ENCODE assay signal across 13 cellular contexts in genomic region chr3:188772886-188773285, GRCh38.
DNase-seq lines count a peak whose midpoint lies in the region; ATAC-seq and TF ChIP-seq lines count a peak whose summit lies in the region.
"Had no signal": no experiment of that assay in that cellular context is flagged by ENCODE, and none has a peak within 500 bp of the region (broad histone marks: within the 10 kb centered on the region; RNA-seq: fewer than 3 reads in every experiment).

No MANE protein-coding gene starts in this region.

- H3K4me3 ChIP-seq in mucosa of descending colon (no peak overlapping the region), WERI-Rb-1 (ENCODE audit: low read depth, low read length) (no peak overlapping the region), H7 (ENCODE audit: insufficient read depth, low read depth, low read length) (no peak overlapping the region)
- H3K4me3 ChIP-seq: BLaER1 treated with 17β-estradiol and CSF1 and Interleukin-3, amounts not matched to agents 10 nM and 100 nM; colonic mucosa; thoracic aorta had no signal

- TF ChIP-seq CTCF in mucosa of descending colon (IDR thresholded peaks at IDR 0.05) (no peak), WERI-Rb-1 (IDR thresholded peaks at IDR 0.05; ENCODE audit: low read depth, low read length) (no peak)

- peak; percentile 73 for ATAC-seq in mucosa of descending colon
- ATAC-seq: naive thymus-derived CD8-positive, alpha-beta T cell had no signal

- no peaks in the 10 kb centered on the region for H3K9me3 ChIP-seq in mucosa of descending colon
- no peaks in the 10 kb centered on the region for H3K9me3 ChIP-seq in WERI-Rb-1 (ENCODE audit: severe bottlenecking)
- H3K9me3 ChIP-seq: BLaER1 treated with 17β-estradiol and CSF1 and Interleukin-3, amounts not matched to agents 10 nM and 100 nM; colonic mucosa; thoracic aorta had no signal

- no peaks in the 10 kb centered on the region for H3K36me3 ChIP-seq in mucosa of descending colon (ENCODE audit: low read depth)
- no peaks in the 10 kb centered on the region for H3K36me3 ChIP-seq in WERI-Rb-1
- H3K36me3 ChIP-seq in H7 (replicated peaks; ENCODE audit: control insufficient read depth, insufficient read depth, low read length), result no peaks in the 10 kb centered on the region; the same call in 1 of the 2 replicates
- H3K36me3 ChIP-seq: colonic mucosa, thoracic aorta had no signal

- H3K27me3 ChIP-seq in WERI-Rb-1 (ENCODE audit: insufficient read depth, low read depth, severe bottlenecking), result no peaks in the 10 kb centered on the region
- no peaks in the 10 kb centered on the region for H3K27me3 ChIP-seq in H7 (ENCODE audit: control insufficient read depth, insufficient read depth, low read length)
- H3K27me3 ChIP-seq: BLaER1 treated with 17β-estradiol and CSF1 and Interleukin-3, amounts not matched to agents 10 nM and 100 nM; colonic mucosa had no signal

- H3K4me1 ChIP-seq in mucosa of descending colon (ENCODE audit: low read depth), result no peaks in the 10 kb centered on the region
- H3K4me1 ChIP-seq: colonic mucosa had no signal

- no peak overlapping the region for H3K27ac ChIP-seq in WERI-Rb-1
- H3K27ac ChIP-seq: BLaER1 treated with 17β-estradiol and CSF1 and Interleukin-3, amounts not matched to agents 10 nM and 100 nM; colonic mucosa; thoracic aorta had no signal

- peak; percentile 13 for DNase-seq in AG08395 (ENCODE audit: low spot score)
- peak; percentile 46 for DNase-seq in NCI-H2029 (lab: John Stamatoyannopoulos, UW)
- DNase-seq in fibroblast of gingiva (ENCODE audit: low read depth), result peak; percentile 44
- DNase-seq in mucosa of descending colon, result peak in 1 of 3 donors; percentile 27
- DNase-seq in WERI-Rb-1, result no peak
- no peak for DNase-seq in KG1 (lab: John Stamatoyannopoulos, UW)
- no peak for DNase-seq in HT-29 (ENCODE audit: low spot score)
- no peak for DNase-seq in H7
- DNase-seq: activated T-cell treated with anti-CD3 and anti-CD28 coated beads, Interleukin-2, amount 50 U/mL, for 24 hours; colonic mucosa; naive thymus-derived CD8-positive, alpha-beta T cell had no signal

- intact Hi-C loops in mucosa of descending colon (cut with DNase I, micrococcal nuclease), result no loop called here

Comparison
In these comparisons a context has a peak if more than half of its experiments do, and no peak if none do; other contexts are left out.
1. DNase-seq: peak in AG08395 (single experiment), NCI-H2029 (single experiment) and fibroblast of gingiva (single experiment); none in WERI-Rb-1 (single experiment), KG1 (single experiment), HT-29 (single experiment) and H7 (single experiment).